Comparison of ENCODE assay signal across 1 cellular context in the genomic region with DNA sequence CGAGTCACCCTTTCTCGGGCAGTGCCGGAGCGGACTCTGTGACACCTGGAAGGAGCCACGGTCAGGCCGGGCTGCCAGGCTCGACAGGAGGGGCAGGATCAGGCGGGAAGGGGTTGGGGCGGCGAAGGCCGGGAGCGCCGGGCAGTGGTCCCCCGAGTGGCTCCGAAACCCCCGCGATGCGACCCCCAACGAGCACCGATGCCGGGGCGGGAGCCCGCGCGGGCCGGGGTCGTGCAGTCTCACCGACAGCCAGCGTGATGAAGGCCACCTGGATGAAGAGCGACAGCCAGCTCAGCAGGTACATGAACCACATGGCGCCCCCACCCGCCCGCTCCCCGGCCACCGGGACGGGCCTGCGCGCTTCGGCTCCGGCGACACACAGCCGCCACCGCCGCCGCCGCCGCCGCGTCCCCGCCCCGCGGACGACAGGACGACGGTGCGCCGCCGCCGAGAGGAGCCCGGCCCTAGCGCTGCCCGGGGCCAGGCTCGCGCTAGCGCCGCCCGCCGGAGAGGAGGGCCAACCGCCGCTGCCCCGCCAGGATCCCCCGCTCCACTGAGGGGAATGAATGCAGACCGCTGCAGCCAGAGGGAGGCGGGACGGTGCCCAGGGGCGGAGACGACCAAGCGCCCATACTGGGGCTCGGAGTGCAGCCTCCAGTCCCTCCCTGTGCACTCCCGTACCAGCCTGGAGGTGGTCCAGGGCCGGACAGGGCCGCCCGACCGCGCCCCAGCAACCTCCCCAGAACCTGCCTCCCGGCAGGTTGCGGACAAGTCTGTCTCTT.
TF ChIP-seq lines count a peak whose summit lies in the region.

Gene TEX261, minus strand, starts transcription at position 429 of the 782 bp plus-strand sequence. Its CDS starts 116 bp downstream, at position 313.

TF ChIP-seq in GM12878, 131 proteins besides CTCF, POLR2A, EP300 and RAD21 (continued from another document and continues in another):
- TF ChIP-seq HSF1 (IDR thresholded peaks at IDR 0.05; ENCODE audit: low read depth, low read length) (no peak), RB1 (IDR thresholded peaks at IDR 0.05; ENCODE audit: borderline replicate concordance) (no peak; the same call in none of the 2 replicates), POU2F2 (IDR thresholded peaks at IDR 0.05; ENCODE audit: borderline replicate concordance, low read depth, low read length) (no peak), SIN3A (IDR thresholded peaks at IDR 0.05; ENCODE audit: low read depth, low read length) (no peak), RCOR1 (conservative IDR thresholded peaks at IDR 0.05; ENCODE audit: low read depth, low read length) (0 out of 2 replicates have a peak, but pooled peaks have one; percentile 30), SMAD5 (IDR thresholded peaks at IDR 0.05; ENCODE audit: low read depth) (no peak), ATF3 (IDR thresholded peaks at IDR 0.05; ENCODE audit: borderline replicate concordance, extremely low read depth, low read depth, low read length) (no peak), ZNF217 (IDR thresholded peaks at IDR 0.05) (no peak), NBN (IDR thresholded peaks at IDR 0.05) (no peak), ZNF384 (IDR thresholded peaks at IDR 0.05; ENCODE audit: borderline replicate concordance, low read depth, low read length) (no peak), PAX8 (IDR thresholded peaks at IDR 0.05) (no peak), MYB (IDR thresholded peaks at IDR 0.05; ENCODE audit: borderline replicate concordance, low read depth, low read length) (no peak), LARP7 (IDR thresholded peaks at IDR 0.05) (peak; percentile 82; the same call in 1 of the 2 replicates), MYC (IDR thresholded peaks at IDR 0.05; ENCODE audit: insufficient read depth, insufficient read length, insufficient replicate concordance, low read length, severe bottlenecking) (no peak), SIX5 (IDR thresholded peaks at IDR 0.05; ENCODE audit: low read depth, low read length, severe bottlenecking) (peak; percentile 31), CHD2 (IDR thresholded peaks at IDR 0.05; ENCODE audit: borderline replicate concordance, low read depth, low read length) (peak; percentile 53; the same call in 1 of the 2 replicates), ZBED1 (IDR thresholded peaks at IDR 0.05; ENCODE audit: borderline replicate concordance) (no peak), KLF5 (IDR thresholded peaks at IDR 0.05; ENCODE audit: partially characterized antibody) (no peak), RUNX3 (IDR thresholded peaks at IDR 0.05; ENCODE audit: low read length) (peak; percentile 48; the same call in 1 of the 2 replicates), CUX1 (IDR thresholded peaks at IDR 0.05; ENCODE audit: insufficient replicate concordance, low read depth, low read length) (no peak), ZNF24 (IDR thresholded peaks at IDR 0.05) (peak; percentile 78), MTA2 (IDR thresholded peaks at IDR 0.05; ENCODE audit: low read depth) (no peak), TARDBP (IDR thresholded peaks at IDR 0.05; ENCODE audit: borderline replicate concordance) (no peak), SUZ12 (IDR thresholded peaks at IDR 0.05; ENCODE audit: unreplicated experiment) (no peak), IRF3 (IDR thresholded peaks at IDR 0.05) (no peak), SRF (IDR thresholded peaks at IDR 0.05; ENCODE audit: low read depth in 2 of 2, low read length in 2 of 2) (0 out of 4 replicates have a peak, but pooled peaks of 1 of the 2 experiments have one; percentile 35), BRCA1 (IDR thresholded peaks at IDR 0.05; ENCODE audit: low read depth, low read length) (no peak), E2F4 (IDR thresholded peaks at IDR 0.05; ENCODE audit: low read depth, low read length) (no peak), FOXM1 (IDR thresholded peaks at IDR 0.05; ENCODE audit: low read depth, low read length) (no peak), NFXL1 (IDR thresholded peaks at IDR 0.05; ENCODE audit: borderline replicate concordance) (no peak), CEBPB (IDR thresholded peaks at IDR 0.05; ENCODE audit: borderline replicate concordance in 1 of 2, low read depth in 2 of 2, low read length in 2 of 2) (no peak), MTA3 (IDR thresholded peaks at IDR 0.05; ENCODE audit: borderline replicate concordance, low read length) (no peak), IKZF1 (conservative IDR thresholded peaks at IDR 0.05) (peak; percentile 82), SMC3 (IDR thresholded peaks at IDR 0.05; ENCODE audit: borderline replicate concordance, low read length) (no peak), BMI1 (IDR thresholded peaks at IDR 0.05; ENCODE audit: borderline replicate concordance) (no peak), HDAC2 (IDR thresholded peaks at IDR 0.05) (no peak), RELA (IDR thresholded peaks at IDR 0.05; ENCODE audit: borderline replicate concordance, partially characterized antibody) (peak; percentile 61), ZZZ3 (IDR thresholded peaks at IDR 0.05; ENCODE audit: control insufficient read depth, insufficient read length, low read depth) (no peak), CBX5 (IDR thresholded peaks at IDR 0.05; ENCODE audit: low read depth) (no peak), NFYA (IDR thresholded peaks at IDR 0.05; ENCODE audit: borderline replicate concordance, low read depth, low read length) (no peak), NFIC (IDR thresholded peaks at IDR 0.05; ENCODE audit: low read depth, low read length) (no peak), MEF2B (IDR thresholded peaks at IDR 0.05; ENCODE audit: partially characterized antibody, poor library complexity, severe bottlenecking) (no peak), RAD51 (IDR thresholded peaks at IDR 0.05) (no peak), ATF7 (IDR thresholded peaks at IDR 0.05; ENCODE audit: low read depth) (no peak), NR2C2 (IDR thresholded peaks at IDR 0.05; ENCODE audit: borderline replicate concordance, control insufficient read depth, insufficient read length, low read depth) (no peak), CHD1 (IDR thresholded peaks at IDR 0.05; ENCODE audit: low read depth, low read length) (no peak), KDM1A (IDR thresholded peaks at IDR 0.05; ENCODE audit: borderline replicate concordance) (no peak)
- TF ChIP-seq, protein P1, sequence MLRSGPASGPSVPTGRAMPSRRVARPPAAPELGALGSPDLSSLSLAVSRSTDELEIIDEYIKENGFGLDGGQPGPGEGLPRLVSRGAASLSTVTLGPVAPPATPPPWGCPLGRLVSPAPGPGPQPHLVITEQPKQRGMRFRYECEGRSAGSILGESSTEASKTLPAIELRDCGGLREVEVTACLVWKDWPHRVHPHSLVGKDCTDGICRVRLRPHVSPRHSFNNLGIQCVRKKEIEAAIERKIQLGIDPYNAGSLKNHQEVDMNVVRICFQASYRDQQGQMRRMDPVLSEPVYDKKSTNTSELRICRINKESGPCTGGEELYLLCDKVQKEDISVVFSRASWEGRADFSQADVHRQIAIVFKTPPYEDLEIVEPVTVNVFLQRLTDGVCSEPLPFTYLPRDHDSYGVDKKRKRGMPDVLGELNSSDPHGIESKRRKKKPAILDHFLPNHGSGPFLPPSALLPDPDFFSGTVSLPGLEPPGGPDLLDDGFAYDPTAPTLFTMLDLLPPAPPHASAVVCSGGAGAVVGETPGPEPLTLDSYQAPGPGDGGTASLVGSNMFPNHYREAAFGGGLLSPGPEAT (IDR thresholded peaks at IDR 0.05; ENCODE audit: low read depth): no peak
- TF ChIP-seq, protein P2, sequence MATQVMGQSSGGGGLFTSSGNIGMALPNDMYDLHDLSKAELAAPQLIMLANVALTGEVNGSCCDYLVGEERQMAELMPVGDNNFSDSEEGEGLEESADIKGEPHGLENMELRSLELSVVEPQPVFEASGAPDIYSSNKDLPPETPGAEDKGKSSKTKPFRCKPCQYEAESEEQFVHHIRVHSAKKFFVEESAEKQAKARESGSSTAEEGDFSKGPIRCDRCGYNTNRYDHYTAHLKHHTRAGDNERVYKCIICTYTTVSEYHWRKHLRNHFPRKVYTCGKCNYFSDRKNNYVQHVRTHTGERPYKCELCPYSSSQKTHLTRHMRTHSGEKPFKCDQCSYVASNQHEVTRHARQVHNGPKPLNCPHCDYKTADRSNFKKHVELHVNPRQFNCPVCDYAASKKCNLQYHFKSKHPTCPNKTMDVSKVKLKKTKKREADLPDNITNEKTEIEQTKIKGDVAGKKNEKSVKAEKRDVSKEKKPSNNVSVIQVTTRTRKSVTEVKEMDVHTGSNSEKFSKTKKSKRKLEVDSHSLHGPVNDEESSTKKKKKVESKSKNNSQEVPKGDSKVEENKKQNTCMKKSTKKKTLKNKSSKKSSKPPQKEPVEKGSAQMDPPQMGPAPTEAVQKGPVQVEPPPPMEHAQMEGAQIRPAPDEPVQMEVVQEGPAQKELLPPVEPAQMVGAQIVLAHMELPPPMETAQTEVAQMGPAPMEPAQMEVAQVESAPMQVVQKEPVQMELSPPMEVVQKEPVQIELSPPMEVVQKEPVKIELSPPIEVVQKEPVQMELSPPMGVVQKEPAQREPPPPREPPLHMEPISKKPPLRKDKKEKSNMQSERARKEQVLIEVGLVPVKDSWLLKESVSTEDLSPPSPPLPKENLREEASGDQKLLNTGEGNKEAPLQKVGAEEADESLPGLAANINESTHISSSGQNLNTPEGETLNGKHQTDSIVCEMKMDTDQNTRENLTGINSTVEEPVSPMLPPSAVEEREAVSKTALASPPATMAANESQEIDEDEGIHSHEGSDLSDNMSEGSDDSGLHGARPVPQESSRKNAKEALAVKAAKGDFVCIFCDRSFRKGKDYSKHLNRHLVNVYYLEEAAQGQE (IDR thresholded peaks at IDR 0.05; ENCODE audit: low read depth, low read length): no peak
- TF ChIP-seq, protein P3, sequence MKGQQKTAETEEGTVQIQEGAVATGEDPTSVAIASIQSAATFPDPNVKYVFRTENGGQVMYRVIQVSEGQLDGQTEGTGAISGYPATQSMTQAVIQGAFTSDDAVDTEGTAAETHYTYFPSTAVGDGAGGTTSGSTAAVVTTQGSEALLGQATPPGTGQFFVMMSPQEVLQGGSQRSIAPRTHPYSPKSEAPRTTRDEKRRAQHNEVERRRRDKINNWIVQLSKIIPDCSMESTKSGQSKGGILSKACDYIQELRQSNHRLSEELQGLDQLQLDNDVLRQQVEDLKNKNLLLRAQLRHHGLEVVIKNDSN (IDR thresholded peaks at IDR 0.05; ENCODE audit: borderline replicate concordance, extremely low read length, insufficient read depth, low read depth, low read length): no peak
